33 cellular contexts compared by ENCODE assay signal in genomic region chr3:11650391-11650790, GRCh38.
"Had no signal": no experiment of that assay in that cellular context is flagged by ENCODE, and none has a peak within 500 bp of the region (broad histone marks: within the 10 kb centered on the region; RNA-seq: fewer than 3 reads in every experiment).

No MANE protein-coding gene starts in this region.

- DNase-seq: activated CD4-positive, alpha-beta memory T cell treated with anti-CD3 and anti-CD28 coated beads, Interleukin-2, amount 10 ng/mL, durations not matched to agents 7 days and 5 days; activated CD4-positive, alpha-beta T cell treated with anti-CD3 and anti-CD28 coated beads for 4 hours; activated CD4-positive, alpha-beta T cell treated with anti-CD3 and anti-CD28 coated beads, Interleukin-2, amount 50 U/mL, for 1 hour; activated CD4-positive, CD25-positive, alpha-beta regulatory T cell; activated CD8-positive, alpha-beta memory T cell treated with anti-CD3 and anti-CD28 coated beads for 24 hours; activated CD8-positive, alpha-beta memory T cell treated with anti-CD3 and anti-CD28 coated beads, Interleukin-2, amount 10 ng/mL, durations not matched to agents 7 days and 5 days; activated CD8-positive, alpha-beta memory T cell treated with anti-CD3 and anti-CD28 coated beads, Interleukin-2, amount 50 U/mL, for 48 hours; activated gamma-delta T cell treated with Interleukin-2 at 50 U/mL for 16 hours; activated naive CD4-positive, alpha-beta T cell treated with anti-CD3 and anti-CD28 coated beads for 36 hours; activated naive CD8-positive, alpha-beta T cell treated with anti-CD3 and anti-CD28 coated beads, Interleukin-2, amount 10 ng/mL, durations not matched to agents 7 days and 5 days; activated T-cell treated with anti-CD3 and anti-CD28 coated beads, Interleukin-2, amount 50 U/mL, for 1 hour; adrenal gland; body of pancreas; caudate nucleus; cerebellar nuclear complex; Kasumi-1; KG1; MG63; MV-4-11; NCI-H1092; NCI-H1436 treated with DMSO at 0.1 percent for 48 hours; NCI-H1694 treated with DMSO at 0.1 percent for 48 hours; NCI-H2029; NCI-H345; PC-3; SIG-M5; SW 1271; T-helper 1 cell; T-helper 9 cell; WERI-Rb-1 had no signal

- H3K9me3 Mint-ChIP-seq: activated CD4-positive, alpha-beta memory T cell treated with anti-CD3 and anti-CD28 coated beads, Interleukin-2, amount 10 ng/mL, durations not matched to agents 7 days and 5 days; activated naive CD4-positive, alpha-beta T cell treated with anti-CD3 and anti-CD28 coated beads for 36 hours; activated naive CD8-positive, alpha-beta T cell treated with anti-CD3 and anti-CD28 coated beads, Interleukin-2, amount 10 ng/mL, durations not matched to agents 7 days and 5 days had no signal

- H3K27ac ChIP-seq: adrenal gland, body of pancreas, RWPE1, WERI-Rb-1 had no signal

- H3K4me1 Mint-ChIP-seq: activated CD4-positive, alpha-beta memory T cell treated with anti-CD3 and anti-CD28 coated beads, Interleukin-2, amount 10 ng/mL, durations not matched to agents 7 days and 5 days had no signal

- H3K4me1 ChIP-seq: adrenal gland had no signal

- H3K27ac Mint-ChIP-seq: activated CD4-positive, alpha-beta memory T cell treated with anti-CD3 and anti-CD28 coated beads, Interleukin-2, amount 10 ng/mL, durations not matched to agents 7 days and 5 days; activated CD8-positive, alpha-beta memory T cell treated with anti-CD3 and anti-CD28 coated beads, Interleukin-2, amount 10 ng/mL, durations not matched to agents 7 days and 5 days; activated naive CD4-positive, alpha-beta T cell treated with anti-CD3 and anti-CD28 coated beads for 36 hours; activated naive CD8-positive, alpha-beta T cell treated with anti-CD3 and anti-CD28 coated beads, Interleukin-2, amount 10 ng/mL, durations not matched to agents 7 days and 5 days had no signal

- H3K27me3 Mint-ChIP-seq: activated CD8-positive, alpha-beta memory T cell treated with anti-CD3 and anti-CD28 coated beads, Interleukin-2, amount 10 ng/mL, durations not matched to agents 7 days and 5 days had no signal

- H3K4me3 Mint-ChIP-seq: activated CD4-positive, alpha-beta memory T cell treated with anti-CD3 and anti-CD28 coated beads, Interleukin-2, amount 10 ng/mL, durations not matched to agents 7 days and 5 days; activated CD8-positive, alpha-beta memory T cell treated with anti-CD3 and anti-CD28 coated beads, Interleukin-2, amount 10 ng/mL, durations not matched to agents 7 days and 5 days; activated naive CD4-positive, alpha-beta T cell treated with anti-CD3 and anti-CD28 coated beads for 36 hours; activated naive CD8-positive, alpha-beta T cell treated with anti-CD3 and anti-CD28 coated beads, Interleukin-2, amount 10 ng/mL, durations not matched to agents 7 days and 5 days had no signal

- H3K36me3 Mint-ChIP-seq: activated CD8-positive, alpha-beta memory T cell treated with anti-CD3 and anti-CD28 coated beads, Interleukin-2, amount 10 ng/mL, durations not matched to agents 7 days and 5 days; activated naive CD8-positive, alpha-beta T cell treated with anti-CD3 and anti-CD28 coated beads, Interleukin-2, amount 10 ng/mL, durations not matched to agents 7 days and 5 days had no signal

- H3K36me3 ChIP-seq: adrenal gland, MG63, WERI-Rb-1 had no signal

- H3K9me3 ChIP-seq: adrenal gland, body of pancreas, MG63 had no signal

- H3K27me3 ChIP-seq: adrenal gland, body of pancreas, MG63 had no signal

- ATAC-seq: activated CD8-positive, alpha-beta memory T cell treated with anti-CD3 and anti-CD28 coated beads, Interleukin-2, amount 10 ng/mL, durations not matched to agents 7 days and 5 days; body of pancreas; PC-3; Right ventricle myocardium inferior; SK-N-SH treated with all-trans-retinoic acid at 6 μM for 48 hours had no signal

- H3K4me3 ChIP-seq: adrenal gland, body of pancreas, MG63 had no signal
